9 cellular contexts compared by ENCODE assay signal in genomic region chr1:213327318-213327667, GRCh38.
DNase-seq lines count a peak whose midpoint lies in the region; ATAC-seq and TF ChIP-seq lines count a peak whose summit lies in the region.
"Had no signal": no experiment of that assay in that cellular context is flagged by ENCODE, and none has a peak within 500 bp of the region (broad histone marks: within the 10 kb centered on the region; RNA-seq: fewer than 3 reads in every experiment).

No MANE protein-coding gene starts in this region.

- H3K9me3 ChIP-seq in transverse colon: no peaks in the 10 kb centered on the region

- H3K27me3 ChIP-seq in transverse colon (no peaks in the 10 kb centered on the region), dorsolateral prefrontal cortex (no peaks in the 10 kb centered on the region)

- no peak for TF ChIP-seq EP300 in transverse colon (IDR thresholded peaks at IDR 0.05; ENCODE audit: low read depth)

- intact Hi-C loops in transverse colon (cut with DNase I; ENCODE audit: low total_unique reads) (no loop called here), dorsolateral prefrontal cortex (cut with DNase I) (no loop called here)

- TF ChIP-seq CTCF in transverse colon (IDR thresholded peaks at IDR 0.05): no peak
- TF ChIP-seq CTCF in dorsolateral prefrontal cortex (IDR thresholded peaks at IDR 0.05 in 54 of 56, conservative IDR thresholded peaks at IDR 0.05 in 2 of 56; ENCODE audit: low read depth in 1 of 56, partially characterized antibody in 56 of 56): no peak

- H3K27ac ChIP-seq in transverse colon: no peak overlapping the region
- peak overlapping the region in 1 of 59 donors; percentile 22 for H3K27ac ChIP-seq in dorsolateral prefrontal cortex

- no peak for TF ChIP-seq POLR2A in transverse colon (IDR thresholded peaks at IDR 0.05)

- WGBS in transverse colon (ENCODE audit: low coverage in 1 of 2), 2 donors: 78% methylated on average over 4 of the region's 4 CpGs; no CpG with 5 or more reads in 1 of the 2 donors

- ATAC-seq in HG02642 (IDR thresholded peaks at IDR 0.05; ENCODE audit: poor library complexity, unreplicated experiment): no peak

- no peaks in the 10 kb centered on the region for H3K4me1 ChIP-seq in transverse colon

- DNase-seq in HT1080 (ENCODE audit: low read depth): peak; percentile 81
- peak; percentile 27 for DNase-seq in amniotic stem cell (lab: John Stamatoyannopoulos, UW)
- peak; percentile 12 for DNase-seq in hepatic stellate cell (ENCODE audit: low spot score)
- DNase-seq in transverse colon: peak; percentile 15
- DNase-seq in activated gamma-delta T cell treated with Interleukin-2 at 50 U/mL for 16 hours: no peak
- no peak for DNase-seq in NCI-H187 treated with DMSO at 0.1 percent for 48 hours (lab: John Stamatoyannopoulos, UW)
- DNase-seq in dorsolateral prefrontal cortex: no peak
- DNase-seq: retina had no signal

- H3K4me3 ChIP-seq in transverse colon: no peak overlapping the region
- no peak overlapping the region for H3K4me3 ChIP-seq in dorsolateral prefrontal cortex

- in situ Hi-C loops in transverse colon (cut with MboI; ENCODE audit: low pct_ligation_motif_present in 1 of 4, low pct_unique_long_range_greater_than_20kb in 1 of 4, low sequenced_read_pairs in 3 of 4): no loop called here

- no peaks in the 10 kb centered on the region for H3K36me3 ChIP-seq in transverse colon

Comparison
In these comparisons a context has a peak if more than half of its experiments do, and no peak if none do; other contexts are left out.
1. DNase-seq: peak in HT1080 (single experiment), amniotic stem cell (single experiment), hepatic stellate cell (single experiment) and transverse colon (single experiment); none in activated gamma-delta T cell treated with Interleukin-2 at 50 U/mL for 16 hours (single experiment), NCI-H187 treated with DMSO at 0.1 percent for 48 hours (single experiment) and dorsolateral prefrontal cortex (0 of 10).